ENCODE assay signal across 33 cellular contexts in the genomic region with DNA sequence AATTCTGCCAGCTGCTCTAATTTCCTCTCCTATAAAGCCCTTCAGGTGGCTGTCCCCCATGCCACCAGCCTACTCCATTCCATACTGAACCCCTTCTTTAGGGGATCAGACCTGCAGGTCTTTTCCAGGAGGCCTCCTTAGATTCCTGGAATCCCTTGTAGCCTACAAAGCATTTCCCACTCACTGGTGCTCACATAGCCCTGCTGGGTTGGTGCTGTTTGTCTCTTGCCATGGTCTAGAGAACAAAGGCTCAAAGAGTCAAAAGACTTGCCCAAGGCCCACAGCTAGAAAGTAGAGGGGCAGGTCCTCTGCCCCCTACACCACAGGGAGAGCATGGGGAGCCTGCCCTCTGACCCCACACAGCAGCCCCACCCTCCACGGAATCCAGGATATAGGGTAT. TPM values are rescaled to one million over a fixed set of nuclear protein-coding genes. Genes with fewer than 3 reads are reported as not detected.
"Had no signal": no experiment of that assay in that cellular context is flagged by ENCODE, and none has a peak within 500 bp of the region (broad histone marks: within the 10 kb centered on the region; RNA-seq: fewer than 3 reads in every experiment).

No MANE protein-coding gene starts in this region.

- H3K4me3 Mint-ChIP-seq: activated B cell treated with CpG ODN at 0.5 μM for 24 hours; activated CD8-positive, alpha-beta T cell treated with anti-CD3 and anti-CD28 coated beads for 36 hours; activated naive CD8-positive, alpha-beta T cell; activated T-cell treated with anti-CD3 and anti-CD28 coated beads, Interleukin-2, amount 50 U/mL, for 4 hours; activated T-helper 17 cell treated with anti-CD3 and anti-CD28 coated beads, Interleukin-2, amount 50 U/mL, for 72 hours; central memory CD8-positive, alpha-beta T cell; effector memory CD8-positive, alpha-beta T cell; T-helper 17 cell; T-helper 2 cell treated with Interferon-gamma antibody and Interleukin-4, amounts not matched to agents 5 μg/mL and 100 μg/mL, for 36 hours had no signal

- H3K27me3 ChIP-seq: brain microvascular endothelial cell, esophagus muscularis mucosa, foreskin keratinocyte, gastrocnemius medialis had no signal

- H3K36me3 ChIP-seq: brain microvascular endothelial cell, esophagus muscularis mucosa, gastrocnemius medialis, WERI-Rb-1 had no signal

- H3K4me1 Mint-ChIP-seq: activated B cell treated with CpG ODN at 0.5 μM for 24 hours; activated T-helper 17 cell treated with anti-CD3 and anti-CD28 coated beads, Interleukin-2, amount 50 U/mL, for 72 hours; central memory CD8-positive, alpha-beta T cell had no signal

- H3K27ac ChIP-seq: brain microvascular endothelial cell, esophagus muscularis mucosa, foreskin keratinocyte, gastrocnemius medialis, WERI-Rb-1 had no signal

- H3K9me3 ChIP-seq: esophagus muscularis mucosa, gastrocnemius medialis had no signal

- H3K27ac Mint-ChIP-seq: activated B cell treated with CpG ODN at 0.5 μM for 24 hours; activated CD8-positive, alpha-beta T cell treated with anti-CD3 and anti-CD28 coated beads for 36 hours; activated naive CD8-positive, alpha-beta T cell; activated T-helper 17 cell treated with anti-CD3 and anti-CD28 coated beads, Interleukin-2, amount 50 U/mL, for 72 hours; effector memory CD8-positive, alpha-beta T cell; T-helper 17 cell; T-helper 2 cell treated with Interferon-gamma antibody and Interleukin-4, amounts not matched to agents 5 μg/mL and 100 μg/mL, for 36 hours had no signal

- FAIRE-seq: astrocyte, bronchial epithelial cell had no signal

- H3K9me3 Mint-ChIP-seq: activated B cell treated with CpG ODN at 0.5 μM for 24 hours; activated CD8-positive, alpha-beta T cell treated with anti-CD3 and anti-CD28 coated beads for 36 hours; activated T-cell treated with anti-CD3 and anti-CD28 coated beads, Interleukin-2, amount 50 U/mL, for 4 hours; activated T-helper 17 cell treated with anti-CD3 and anti-CD28 coated beads, Interleukin-2, amount 50 U/mL, for 72 hours; central memory CD8-positive, alpha-beta T cell; effector memory CD8-positive, alpha-beta T cell; T-helper 2 cell treated with Interferon-gamma antibody and Interleukin-4, amounts not matched to agents 5 μg/mL and 100 μg/mL, for 36 hours had no signal

- H3K4me1 ChIP-seq: esophagus muscularis mucosa, foreskin keratinocyte, gastrocnemius medialis had no signal

- DNase-seq: activated B cell treated with CpG ODN at 0.5 μM for 24 hours; activated CD4-positive, alpha-beta T cell treated with anti-CD3 and anti-CD28 coated beads for 48 hours; activated CD4-positive, alpha-beta T cell treated with anti-CD3 and anti-CD28 coated beads, Interleukin-2, amount 50 U/mL, for 1 hour; activated CD4-positive, alpha-beta T cell treated with anti-CD3 and anti-CD28 coated beads, Interleukin-2, amount 50 U/mL, for 48 hours; activated CD8-positive, alpha-beta memory T cell treated with anti-CD3 and anti-CD28 coated beads for 24 hours; activated CD8-positive, alpha-beta T cell treated with anti-CD3 and anti-CD28 coated beads for 36 hours; activated effector memory CD4-positive, alpha-beta T cell treated with Interleukin-2 at 50 U/mL for 16 hours; activated gamma-delta T cell treated with Interleukin-2 at 50 U/mL for 16 hours; activated naive CD4-positive, alpha-beta T cell treated with anti-CD3 and anti-CD28 coated beads, Interleukin-2, amount 50 U/mL, for 16 hours; activated naive CD4-positive, alpha-beta T cell treated with Interleukin-2 at 50 U/mL for 16 hours; activated T-cell treated with anti-CD3 and anti-CD28 coated beads, Interleukin-2, amount 50 U/mL, for 4 hours; amniotic stem cell; anterior cingulate cortex; brain microvascular endothelial cell; cortex of kidney; dermis blood vessel endothelial cell; effector CD4-positive, alpha-beta T cell; effector memory CD8-positive, alpha-beta T cell; erythroblast; foreskin keratinocyte; gastrocnemius medialis; T-helper 1 cell; T-helper 17 cell; T1000; WERI-Rb-1 had no signal

- H3K4me3 ChIP-seq: esophagus muscularis mucosa, gastrocnemius medialis had no signal

- ATAC-seq: activated CD8-positive, alpha-beta T cell treated with anti-CD3 and anti-CD28 coated beads for 36 hours; activated T-cell treated with anti-CD3 and anti-CD28 coated beads, Interleukin-2, amount 50 U/mL, for 4 hours; activated T-helper 17 cell treated with anti-CD3 and anti-CD28 coated beads, Interleukin-2, amount 50 U/mL, for 72 hours; effector memory CD8-positive, alpha-beta T cell; foreskin keratinocyte; gastrocnemius medialis; T-helper 17 cell had no signal

- H3K36me3 Mint-ChIP-seq: activated naive CD8-positive, alpha-beta T cell had no signal

RNA-seq across cellular contexts. Expression of a gene that starts 14.8 kb away (rescaled TPM):
- total RNA-seq: activated B cell treated with CpG ODN at 0.5 μM for 24 hours; activated T-cell treated with anti-CD3 and anti-CD28 coated beads, Interleukin-2, amount 50 U/mL, for 4 hours; bronchial epithelial cell; cardiac septum; gastrocnemius medialis; T-helper 17 cell had no signal
